17 cellular contexts compared by ENCODE assay signal in genomic region chr15:77474310-77474986, GRCh38. TPM values are rescaled to one million over a fixed set of nuclear protein-coding genes. Genes with fewer than 3 reads are reported as not detected.
A peak's percentile ranks its signal among the peaks of the same experiment; 100 is the strongest.
DNase-seq lines count a peak whose midpoint lies in the region; ATAC-seq and TF ChIP-seq lines count a peak whose summit lies in the region.
"Had no signal": no experiment of that assay in that cellular context is flagged by ENCODE, and none has a peak within 500 bp of the region (broad histone marks: within the 10 kb centered on the region; RNA-seq: fewer than 3 reads in every experiment).

No MANE protein-coding gene starts in this region.

- H3K9me3 ChIP-seq in psoas muscle = no peaks in the 10 kb centered on the region
- H3K9me3 ChIP-seq in esophagus muscularis mucosa = no peaks in the 10 kb centered on the region

- DNase-seq in NCI-H1092 (lab: John Stamatoyannopoulos, UW) = peak; percentile 44
- DNase-seq in NCI-H2107 treated with DMSO at 0.1 percent for 48 hours (lab: John Stamatoyannopoulos, UW; ENCODE audit: unreplicated experiment) = peak; percentile 78
- no peak for DNase-seq in Right ventricle myocardium superior
- no peak for DNase-seq in psoas muscle
- DNase-seq in GM13977 (ENCODE audit: low spot score) = no peak
- DNase-seq in NCI-H1048 (lab: John Stamatoyannopoulos, UW) = no peak
- DNase-seq in esophagus muscularis mucosa (ENCODE audit: extremely low spot score) = no peak
- DNase-seq: activated naive CD4-positive, alpha-beta T cell treated with anti-CD3 and anti-CD28 coated beads, Interleukin-2, amount 50 U/mL, for 16 hours; activated T-cell treated with anti-CD3 and anti-CD28 coated beads, Interleukin-2, amount 50 U/mL, for 72 hours; aorta; cerebellar nuclear complex; EL; NCI-H2081; RPMI8226; stimulated activated naive B cell treated with anti-CD40 and anti-IgM and Interleukin-4, amounts not matched to agents 10 μg/mL and 1 μg/mL and 100 μg/mL, for 72 hours; T1000 had no signal

- WGBS in psoas muscle, 3 donors = 69 to 88% (median 70%) methylated on average over 3 of the region's 3 CpGs
- WGBS in esophagus muscularis mucosa = 74% methylated on average over 3 of the region's 3 CpGs

- H3K36me3 ChIP-seq in psoas muscle (ENCODE audit: insufficient read depth in 1 of 2, low read depth in 1 of 2) (peaks cover 3 to 51% of the 10 kb centered on the region in 2 donors), esophagus muscularis mucosa (peaks cover 19 to 51% (median 42%) of the 10 kb centered on the region in 4 donors)

- H3K27ac ChIP-seq in psoas muscle (peak overlapping the region; percentile 54), esophagus muscularis mucosa (replicated peaks in 1 of 4) (peak overlapping the region in 2 of 4 donors; percentile 11 to 30)

- H3K4me3 ChIP-seq in psoas muscle (no peak overlapping the region), esophagus muscularis mucosa (no peak overlapping the region)

- no peak for TF ChIP-seq POLR2A in esophagus muscularis mucosa (IDR thresholded peaks at IDR 0.05; ENCODE audit: low read depth)

- TF ChIP-seq CTCF in psoas muscle (IDR thresholded peaks at IDR 0.05) (no peak), GM13977 (IDR thresholded peaks at IDR 0.05; ENCODE audit: extremely low read depth, insufficient read depth, missing control alignments) (no peak), esophagus muscularis mucosa (IDR thresholded peaks at IDR 0.05) (no peak)

- H3K27me3 ChIP-seq in psoas muscle (ENCODE audit: insufficient read depth in 3 of 3, low read length in 2 of 3) = no peaks in the 10 kb centered on the region
- H3K27me3 ChIP-seq in esophagus muscularis mucosa = no peaks in the 10 kb centered on the region

- H3K4me1 ChIP-seq in psoas muscle (peaks cover 47% of the 10 kb centered on the region), esophagus muscularis mucosa (peaks cover 10 to 16% (median 13%) of the 10 kb centered on the region in 4 donors)

- intact Hi-C loops in Right ventricle myocardium superior (cut with DNase I) = no loop called here
- intact Hi-C loops in psoas muscle (cut with DNase I) = loop anchor here in 1 of 2 donors (10.0 kb wide), 1 partner anchor 1540 kb away; no protein-coding TSS in a partner anchor
- intact Hi-C loops in esophagus muscularis mucosa (cut with DNase I) = no loop called here

- no peak for TF ChIP-seq EP300 in esophagus muscularis mucosa (IDR thresholded peaks at IDR 0.05)

- in situ Hi-C loops in GM13977 (cut with MboI; ENCODE audit: low pct_unique_long_range_greater_than_20kb, low sequenced_read_pairs, unreplicated experiment) = no loop called here

- ATAC-seq in Right ventricle myocardium superior (ENCODE audit: poor library complexity) = peak; percentile 93
- peak in 3 of 4 donors; percentile 37 to 70 (median 57) for ATAC-seq in psoas muscle
- ATAC-seq: activated CD4-positive, CD25-positive, alpha-beta regulatory T cell treated with anti-CD3 and anti-CD28 coated beads, Interleukin-2, amount 50 U/mL, for 24 hours; activated T-cell treated with anti-CD3 and anti-CD28 coated beads, Interleukin-2, amount 50 U/mL, for 72 hours; stimulated activated naive B cell treated with anti-CD40 and anti-IgM and Interleukin-4, amounts not matched to agents 10 μg/mL and 1 μg/mL and 100 μg/mL, for 72 hours had no signal

RNA-seq across cellular contexts. Expression of gene HMG20A, which starts 53.8 kb away (rescaled TPM):
- total RNA-seq in Right ventricle myocardium superior = 28.8 TPM
- 10 to 100 TPM; 29.3 to 38.3 (median 31.5) TPM for total RNA-seq in psoas muscle
- 10 to 100 TPM in 2 of 3 donors, 1 to 10 TPM in 1; 9.7 to 20.5 (median 11.0) TPM for polyA plus RNA-seq in psoas muscle
- total RNA-seq in esophagus muscularis mucosa = 10 to 100 TPM; 20.7 to 42.2 (median 31.2) TPM

RNA-seq across cellular contexts. Expression of gene PEAK1, which starts 54.5 kb away (rescaled TPM):
- total RNA-seq in Right ventricle myocardium superior (59.9 TPM), psoas muscle (10 to 100 TPM; 25.3 to 32.1 (median 28.8) TPM), esophagus muscularis mucosa (100 to 1,000 TPM in 2 of 4 donors, 10 to 100 TPM in 2; 91.8 to 170 (median 123) TPM)
- 10 to 100 TPM in 1 of 3 donors, 1 to 10 TPM in 2; 4.0 to 10.8 (median 4.4) TPM for polyA plus RNA-seq in psoas muscle

Comparison
In these comparisons a context has a peak if more than half of its experiments do, and no peak if none do; other contexts are left out.
1. DNase-seq: peak in NCI-H1092 (single experiment) and NCI-H2107 treated with DMSO at 0.1 percent for 48 hours (single experiment); none in Right ventricle myocardium superior (single experiment), psoas muscle (0 of 2), GM13977 (single experiment), NCI-H1048 (single experiment) and esophagus muscularis mucosa (single experiment).